13 cellular contexts compared by ENCODE assay signal in genomic region chr12:110367209-110367864, GRCh38. TPM values are rescaled to one million over a fixed set of nuclear protein-coding genes. Genes with fewer than 3 reads are reported as not detected.
A peak's percentile ranks its signal among the peaks of the same experiment; 100 is the strongest.
DNase-seq lines count a peak whose midpoint lies in the region; ATAC-seq and TF ChIP-seq lines count a peak whose summit lies in the region.
"Had no signal": no experiment of that assay in that cellular context is flagged by ENCODE, and none has a peak within 500 bp of the region (broad histone marks: within the 10 kb centered on the region; RNA-seq: fewer than 3 reads in every experiment).

No MANE protein-coding gene starts in this region.

- peaks cover 2% of the 10 kb centered on the region for H3K4me1 ChIP-seq in urinary bladder (ENCODE audit: insufficient read depth)

- H3K36me3 Mint-ChIP-seq in mesothelial cell of epicardium = peaks cover 3% of the 10 kb centered on the region

- H3K4me1 Mint-ChIP-seq in mesothelial cell of epicardium = peaks cover 7% of the 10 kb centered on the region

- no peak overlapping the region for H3K4me3 ChIP-seq in urinary bladder (ENCODE audit: low read depth, low read length)

- no peak for TF ChIP-seq CTCF in mesothelial cell of epicardium (IDR thresholded peaks at IDR 0.05; ENCODE audit: unreplicated experiment)

- no peak overlapping the region for H3K4me3 Mint-ChIP-seq in mesothelial cell of epicardium

- H3K9me3 Mint-ChIP-seq in mesothelial cell of epicardium = no peaks in the 10 kb centered on the region

- H3K36me3 ChIP-seq in urinary bladder (ENCODE audit: insufficient read depth) = no peaks in the 10 kb centered on the region

- H3K27ac ChIP-seq in urinary bladder (ENCODE audit: low read depth) = peak overlapping the region; percentile 85

- DNase-seq in activated effector memory CD4-positive, alpha-beta T cell treated with anti-CD3 and anti-CD28 coated beads, Interleukin-2, amount 50 U/mL, for 16 hours = peak; percentile 30
- no peak for DNase-seq in activated effector memory CD4-positive, alpha-beta T cell treated with Interleukin-2 at 50 U/mL for 16 hours
- peak; percentile 69 for DNase-seq in cerebellar cortex (ENCODE audit: low spot score)
- no peak for DNase-seq in mesothelial cell of epicardium (ENCODE audit: low spot score in 2 of 2, unreplicated experiment in 2 of 2)
- DNase-seq in NOMO-1 treated with DMSO at 0.1 percent for 48 hours (lab: John Stamatoyannopoulos, UW; ENCODE audit: unreplicated experiment) = no peak
- DNase-seq: 8988T; activated CD8-positive, alpha-beta memory T cell treated with anti-CD3 and anti-CD28 coated beads, Interleukin-2, amount 50 U/mL, for 4 hours; COR-L47; hippocampal formation; midbrain had no signal

- ATAC-seq in HG03457 (IDR thresholded peaks at IDR 0.05; ENCODE audit: unreplicated experiment) = no peak
- no peak for ATAC-seq in HG03378 (IDR thresholded peaks at IDR 0.05; ENCODE audit: unreplicated experiment)

- H3K27ac Mint-ChIP-seq in mesothelial cell of epicardium = peak overlapping the region; percentile 91

- no peaks in the 10 kb centered on the region for H3K27me3 Mint-ChIP-seq in mesothelial cell of epicardium (ENCODE audit: low read depth)

- WGBS in urinary bladder = 47% methylated on average over 15 of the region's 15 CpGs

RNA-seq across cellular contexts. Expression of gene ANAPC7, which starts 36.2 kb away (rescaled TPM):
- total RNA-seq in mesothelial cell of epicardium (62.8 to 66.6 TPM (median 66.0 TPM) in 3 replicates), urinary bladder (56.6 TPM)
- 39.4 TPM for polyA plus RNA-seq in urinary bladder

Comparison
In these comparisons a context has a peak if more than half of its experiments do, and no peak if none do; other contexts are left out.
1. DNase-seq: peak in activated effector memory CD4-positive, alpha-beta T cell treated with anti-CD3 and anti-CD28 coated beads, Interleukin-2, amount 50 U/mL, for 16 hours (single experiment) and cerebellar cortex (single experiment); none in activated effector memory CD4-positive, alpha-beta T cell treated with Interleukin-2 at 50 U/mL for 16 hours (single experiment), mesothelial cell of epicardium (0 of 2) and NOMO-1 treated with DMSO at 0.1 percent for 48 hours (single experiment).